In the genomic region with DNA sequence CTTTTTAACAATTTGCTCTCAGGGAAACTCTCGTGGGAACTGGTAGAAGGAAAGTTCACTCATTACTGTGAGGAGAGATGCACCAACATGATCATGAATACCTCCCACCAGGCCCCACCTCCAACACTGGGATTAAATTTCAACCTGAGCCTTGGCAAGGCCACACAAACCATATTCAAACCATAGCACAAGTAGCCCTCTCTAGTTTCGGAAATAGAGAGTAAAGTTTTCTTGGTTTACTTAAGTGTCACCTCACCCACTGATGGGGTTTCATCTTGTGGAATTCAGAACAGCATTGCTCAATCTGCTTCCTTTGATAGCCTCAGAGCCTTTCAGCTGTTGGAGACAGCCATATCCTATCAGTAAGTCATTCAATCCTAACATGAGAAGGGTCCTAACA, we compare ENCODE assay signal across 13 cellular contexts.
DNase-seq lines count a peak whose midpoint lies in the region; ATAC-seq, FAIRE-seq and TF ChIP-seq lines count a peak whose summit lies in the region.
"Had no signal": no experiment of that assay in that cellular context is flagged by ENCODE, and none has a peak within 500 bp of the region (broad histone marks: within the 10 kb centered on the region; RNA-seq: fewer than 3 reads in every experiment).

No MANE protein-coding gene starts in this region.

- TF ChIP-seq CTCF in coronary artery (IDR thresholded peaks at IDR 0.05), result no peak

- no peak overlapping the region for H3K27ac ChIP-seq in coronary artery

- peak; percentile 99 for FAIRE-seq in GM19239 (lab: Jason Lieb, UNC)

- peak; percentile 31 for DNase-seq in GM19239 (ENCODE audit: insufficient read length, low spot score)
- DNase-seq in stimulated activated CD8-positive, alpha-beta memory T cell treated with anti-CD3 and anti-CD28 coated beads, Interleukin-4, amount 100 ng/mL, for 48 hours, result peak; percentile 0
- DNase-seq in activated naive CD4-positive, alpha-beta T cell treated with Interleukin-2 at 50 U/mL for 16 hours, result no peak
- DNase-seq in coronary artery (ENCODE audit: low spot score), result no peak
- no peak for DNase-seq in DMS53 treated with DMSO at 0.1 percent for 48 hours (lab: John Stamatoyannopoulos, UW; ENCODE audit: unreplicated experiment)
- DNase-seq: activated gamma-delta T cell treated with Interleukin-2 at 50 U/mL for 16 hours; DMS79 treated with DMSO at 0.1 percent for 48 hours; KBM-7; NCI-H510A; stimulated activated CD4-positive, alpha-beta T cell treated with anti-CD3 and anti-CD28 coated beads, Interleukin-12 subunit alpha, Interleukin-12 subunit beta, amount 100 ng/mL, for 4 hours; stimulated activated naive CD4-positive, alpha-beta T cell treated with Interleukin-2 at 50 U/mL for 16 hours had no signal

- ATAC-seq in HG02588 (IDR thresholded peaks at IDR 0.05; ENCODE audit: unreplicated experiment) (peak; percentile 82), HG03432 (IDR thresholded peaks at IDR 0.05; ENCODE audit: unreplicated experiment) (peak; percentile 70)

- H3K4me3 ChIP-seq in coronary artery, result no peak overlapping the region

Comparison
In these comparisons a context has a peak if more than half of its experiments do, and no peak if none do; other contexts are left out.
1. DNase-seq: peak in GM19239 (single experiment) and stimulated activated CD8-positive, alpha-beta memory T cell treated with anti-CD3 and anti-CD28 coated beads, Interleukin-4, amount 100 ng/mL, for 48 hours (single experiment); none in activated naive CD4-positive, alpha-beta T cell treated with Interleukin-2 at 50 U/mL for 16 hours (single experiment), coronary artery (single experiment) and DMS53 treated with DMSO at 0.1 percent for 48 hours (single experiment).